Comparison of ENCODE assay signal across 5 cellular contexts in genomic region chr14:99921431-99921830, GRCh38.
"Had no signal": no experiment of that assay in that cellular context is flagged by ENCODE, and none has a peak within 500 bp of the region (broad histone marks: within the 10 kb centered on the region; RNA-seq: fewer than 3 reads in every experiment).

No MANE protein-coding gene starts in this region.

- H3K9me3 Mint-ChIP-seq: GM23338, H9 had no signal

- H3K4me3 Mint-ChIP-seq: GM23338, H9 had no signal

- H3K27ac Mint-ChIP-seq: GM23338, H9 had no signal

- ATAC-seq: GM23338, K562 had no signal

- DNase-seq: H9, HCEC 1CT, IMR-90 had no signal
